ENCODE assay signal across 31 cellular contexts in the genomic region with DNA sequence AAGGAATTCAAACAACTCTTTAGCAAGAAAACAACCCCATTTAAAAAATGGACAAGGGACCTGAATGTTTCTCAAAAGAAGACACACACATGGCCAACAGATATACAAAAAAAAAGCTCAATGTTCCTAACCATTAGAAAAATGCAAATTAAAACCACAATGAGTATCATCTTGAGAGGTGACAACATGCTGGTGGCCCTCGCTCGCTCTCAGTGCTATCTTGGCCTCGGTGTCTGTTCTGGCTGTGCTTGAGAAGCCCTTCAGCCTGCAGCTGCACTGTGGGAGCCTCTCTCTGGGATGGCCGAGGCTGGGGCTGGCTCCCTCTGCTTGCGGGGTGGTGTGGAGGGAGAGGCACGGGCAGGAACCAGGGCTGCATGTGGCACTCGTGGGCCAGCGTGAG. TPM values are rescaled to one million over a fixed set of nuclear protein-coding genes. Genes with fewer than 3 reads are reported as not detected.
"Had no signal": no experiment of that assay in that cellular context is flagged by ENCODE, and none has a peak within 500 bp of the region (broad histone marks: within the 10 kb centered on the region; RNA-seq: fewer than 3 reads in every experiment).

No MANE protein-coding gene starts in this region.

- H3K27ac ChIP-seq: ascending aorta, breast epithelium, cardiac muscle cell, colonic mucosa, epithelial cell of prostate, esophagus squamous epithelium, gastroesophageal sphincter, heart right ventricle had no signal

- H3K27me3 ChIP-seq: ascending aorta, breast epithelium, cardiac muscle cell, colonic mucosa, gastroesophageal sphincter had no signal

- H3K36me3 ChIP-seq: ascending aorta, breast epithelium, cardiac muscle cell, colonic mucosa, esophagus squamous epithelium, gastroesophageal sphincter, heart right ventricle had no signal

- ATAC-seq: activated CD4-positive, alpha-beta T cell treated with anti-CD3 and anti-CD28 coated beads for 36 hours; activated naive CD4-positive, alpha-beta T cell treated with anti-CD3 and anti-CD28 coated beads, Interleukin-2, amount 50 U/mL, for 72 hours; activated T-cell treated with anti-CD3 and anti-CD28 coated beads, Interleukin-2, amount 50 U/mL, for 72 hours; gastroesophageal sphincter; heart right ventricle had no signal

- H3K4me1 ChIP-seq: ascending aorta, breast epithelium, colonic mucosa, esophagus squamous epithelium, gastroesophageal sphincter, heart right ventricle had no signal

- DNase-seq: activated CD4-positive, alpha-beta memory T cell treated with anti-CD3 and anti-CD28 coated beads, Interleukin-2, amount 10 ng/mL, durations not matched to agents 7 days and 5 days; activated CD4-positive, alpha-beta T cell treated with anti-CD3 and anti-CD28 coated beads for 36 hours; activated CD4-positive, alpha-beta T cell treated with anti-CD3 and anti-CD28 coated beads, Interleukin-2, amount 10 ng/mL, durations not matched to agents 7 days and 5 days; activated CD4-positive, alpha-beta T cell treated with anti-CD3 and anti-CD28 coated beads, Interleukin-2, amount 50 U/mL, for 4 hours; activated CD4-positive, CD25-positive, alpha-beta regulatory T cell; activated CD4-positive, CD25-positive, alpha-beta regulatory T cell treated with anti-CD3 and anti-CD28 coated beads, Interleukin-2, amount 50 U/mL, for 72 hours; activated CD8-positive, alpha-beta memory T cell treated with anti-CD3 and anti-CD28 coated beads, Interleukin-2, amount 50 U/mL, for 48 hours; activated gamma-delta T cell; activated naive CD4-positive, alpha-beta T cell; activated naive CD4-positive, alpha-beta T cell treated with anti-CD3 and anti-CD28 coated beads, Interleukin-2, amount 10 ng/mL, durations not matched to agents 7 days and 5 days; activated naive CD8-positive, alpha-beta T cell treated with anti-CD3 and anti-CD28 coated beads, Interleukin-2, amount 10 ng/mL, durations not matched to agents 7 days and 5 days; activated T-cell treated with anti-CD3 and anti-CD28 coated beads for 4 hours; activated T-cell treated with anti-CD3 and anti-CD28 coated beads, Interleukin-2, amount 50 U/mL, for 24 hours; activated T-cell treated with anti-CD3 and anti-CD28 coated beads, Interleukin-2, amount 50 U/mL, for 72 hours; central memory CD4-positive, alpha-beta T cell; cerebellar nuclear complex; colonic mucosa; effector CD8-positive, alpha-beta T cell; esophagus squamous epithelium; foreskin melanocyte; heart right ventricle; T-helper 2 cell had no signal

- H3K9me3 ChIP-seq: colonic mucosa had no signal

- H3K4me3 ChIP-seq: ascending aorta, breast epithelium, cardiac muscle cell, colonic mucosa, esophagus squamous epithelium, gastroesophageal sphincter, heart right ventricle had no signal

RNA-seq across cellular contexts. Expression of gene SPINT4, which starts 13.4 kb away (rescaled TPM):
- polyA plus RNA-seq: cardiac muscle cell, endothelial cell of umbilical vein, esophagus, fibroblast of lung, heart right ventricle had no signal

RNA-seq across cellular contexts. Expression of gene WFDC10B, which starts 30.7 kb away (rescaled TPM):
- polyA plus RNA-seq: cardiac muscle cell, endothelial cell of umbilical vein, heart right ventricle had no signal

RNA-seq across cellular contexts. Expression of gene WFDC13, which starts 33.7 kb away (rescaled TPM):
- polyA plus RNA-seq: cardiac muscle cell, endothelial cell of umbilical vein, esophagus, fibroblast of lung, heart right ventricle had no signal
